Comparison of ENCODE assay signal across 11 cellular contexts in genomic region chr17:17171991-17172939, GRCh38. TPM values are rescaled to one million over a fixed set of nuclear protein-coding genes. Genes with fewer than 3 reads are reported as not detected.
A peak's percentile ranks its signal among the peaks of the same experiment; 100 is the strongest.
DNase-seq lines count a peak whose midpoint lies in the region; ATAC-seq and TF ChIP-seq lines count a peak whose summit lies in the region.
"Had no signal": no experiment of that assay in that cellular context is flagged by ENCODE, and none has a peak within 500 bp of the region (broad histone marks: within the 10 kb centered on the region; RNA-seq: fewer than 3 reads in every experiment).

No MANE protein-coding gene starts in this region.

- H2AFZ ChIP-seq in GM23338 (no peak overlapping the region), neural progenitor cell (replicated peaks) (no peak overlapping the region), hepatocyte (no peak overlapping the region)

- H3K36me3 Mint-ChIP-seq in GM23338 (ENCODE audit: low read depth): peaks cover 30% of the 10 kb centered on the region
- peaks cover 29% of the 10 kb centered on the region for H3K36me3 Mint-ChIP-seq in neural progenitor cell

- H3F3A ChIP-seq in GM23338 (replicated peaks; ENCODE audit: low read depth) (no peaks in the 10 kb centered on the region), neural progenitor cell (ENCODE audit: low read depth) (no peaks in the 10 kb centered on the region)

- H3K79me2 ChIP-seq in GM23338 (replicated peaks; ENCODE audit: insufficient read depth) (no peaks in the 10 kb centered on the region), neural progenitor cell (ENCODE audit: low read depth) (no peaks in the 10 kb centered on the region), hepatocyte (no peaks in the 10 kb centered on the region)

- H3K27me3 ChIP-seq in GM23338 (ENCODE audit: insufficient read depth): no peaks in the 10 kb centered on the region
- H3K27me3 ChIP-seq in NT2/D1 (ENCODE audit: insufficient read depth, insufficient read length): no peaks in the 10 kb centered on the region
- H3K27me3 ChIP-seq in neural progenitor cell: no peaks in the 10 kb centered on the region
- H3K27me3 ChIP-seq in hepatocyte: no peaks in the 10 kb centered on the region
- H3K27me3 ChIP-seq: vagina had no signal

- H3K4me3 ChIP-seq in GM23338 (no peak overlapping the region), NT2/D1 (ENCODE audit: insufficient read length, low read depth) (no peak overlapping the region), neural progenitor cell (no peak overlapping the region), hepatocyte (no peak overlapping the region)
- H3K4me3 ChIP-seq: vagina had no signal

- H4K20me1 ChIP-seq in GM23338 (replicated peaks; ENCODE audit: insufficient read depth) (no peaks in the 10 kb centered on the region; the same call in 1 of the 2 replicates), neural progenitor cell (ENCODE audit: low read depth) (no peaks in the 10 kb centered on the region), hepatocyte (ENCODE audit: insufficient read depth, poor library complexity, severe bottlenecking) (no peaks in the 10 kb centered on the region)

- H3K36me3 ChIP-seq in GM23338 (ENCODE audit: insufficient read depth) (no peaks in the 10 kb centered on the region; the same call in 1 of the 2 replicates), NT2/D1 (ENCODE audit: insufficient read depth, insufficient read length, low read length) (peaks cover 78% of the 10 kb centered on the region), neural progenitor cell (no peaks in the 10 kb centered on the region), hepatocyte (replicated peaks; ENCODE audit: insufficient read depth, low read depth) (no peaks in the 10 kb centered on the region)

- H3K9ac ChIP-seq in NT2/D1 (ENCODE audit: insufficient read length, low read depth) (no peak overlapping the region), neural progenitor cell (no peak overlapping the region)

- H3K9me3 ChIP-seq in NT2/D1 (ENCODE audit: insufficient read depth, low read length) (no peaks in the 10 kb centered on the region), neural progenitor cell (ENCODE audit: low read depth) (no peaks in the 10 kb centered on the region), hepatocyte (ENCODE audit: low read depth) (no peaks in the 10 kb centered on the region)
- H3K9me3 ChIP-seq: vagina had no signal

- ATAC-seq in GM23338: peak; percentile 46
- peak; percentile 27 for ATAC-seq in esophagus mucosa
- no peak for ATAC-seq in GM19467 (IDR thresholded peaks at IDR 0.05; ENCODE audit: unreplicated experiment)
- no peak for ATAC-seq in GM19455 (IDR thresholded peaks at IDR 0.05; ENCODE audit: unreplicated experiment)

- H3K27me3 Mint-ChIP-seq in GM23338 (ENCODE audit: insufficient read depth, low read depth, poor library complexity) (peaks cover 9% of the 10 kb centered on the region), neural progenitor cell (ENCODE audit: insufficient read depth, low read depth) (peaks cover 5% of the 10 kb centered on the region)

- peaks cover 11% of the 10 kb centered on the region for H3K4me1 Mint-ChIP-seq in GM23338
- no peaks in the 10 kb centered on the region for H3K4me1 Mint-ChIP-seq in neural progenitor cell

- no peak overlapping the region for H3K4me2 ChIP-seq in GM23338
- no peak overlapping the region for H3K4me2 ChIP-seq in neural progenitor cell
- no peak overlapping the region for H3K4me2 ChIP-seq in hepatocyte

- DNase-seq in GM23338 (ENCODE audit: low spot score) (peak; percentile 29), NT2/D1 (ENCODE audit: low read depth, low spot score) (peak; percentile 5), neural progenitor cell (ENCODE audit: low spot score) (no peak), hepatocyte (ENCODE audit: low spot score) (no peak)
- DNase-seq: DMS153, midbrain, NCI-H187 treated with DMSO at 0.1 percent for 48 hours had no signal

- H3K9me3 Mint-ChIP-seq in GM23338: no peaks in the 10 kb centered on the region
- no peaks in the 10 kb centered on the region for H3K9me3 Mint-ChIP-seq in neural progenitor cell

- H3K27ac Mint-ChIP-seq in GM23338: no peak overlapping the region
- no peak overlapping the region for H3K27ac Mint-ChIP-seq in neural progenitor cell

- TF ChIP-seq CTCF in GM23338 (conservative IDR thresholded peaks at IDR 0.05; ENCODE audit: low read depth in 2 of 2) (peak; percentile 9 to 28; a peak in 1 of 4 replicates), neural progenitor cell (IDR thresholded peaks at IDR 0.05) (peak; percentile 8), hepatocyte (IDR thresholded peaks at IDR 0.05; ENCODE audit: poor library complexity) (no peak)

- WGBS in hepatocyte (ENCODE audit: low lambda C conversion rate, missing lambda C conversion rate): 87% methylated on average over 26 of the region's 26 CpGs

- H3K27ac ChIP-seq in GM23338 (ENCODE audit: low read depth): no peak overlapping the region
- no peak overlapping the region for H3K27ac ChIP-seq in neural progenitor cell
- H3K27ac ChIP-seq in hepatocyte: no peak overlapping the region
- H3K27ac ChIP-seq: vagina had no signal

- H3K4me1 ChIP-seq in GM23338 (ENCODE audit: insufficient read depth): no peaks in the 10 kb centered on the region
- H3K4me1 ChIP-seq in NT2/D1 (ENCODE audit: insufficient read depth, insufficient read length): peaks cover 15% of the 10 kb centered on the region
- no peaks in the 10 kb centered on the region for H3K4me1 ChIP-seq in neural progenitor cell
- no peaks in the 10 kb centered on the region for H3K4me1 ChIP-seq in hepatocyte (ENCODE audit: insufficient read depth)

- H3K4me3 Mint-ChIP-seq in GM23338 (no peak overlapping the region), neural progenitor cell (no peak overlapping the region)

- H3K9me2 ChIP-seq in GM23338 (ENCODE audit: insufficient read depth) (no peaks in the 10 kb centered on the region), hepatocyte (replicated peaks; ENCODE audit: insufficient read depth) (no peaks in the 10 kb centered on the region)

TF ChIP-seq in GM23338, 12 proteins besides CTCF, POLR2A, EP300 and RAD21 (continues in another document):
- TF ChIP-seq ZNF331 (CRISPR knock-in tag; IDR thresholded peaks at IDR 0.05; ENCODE audit: low read depth): no peak
- no peak for TF ChIP-seq NANOG (IDR thresholded peaks at IDR 0.05; ENCODE audit: borderline replicate concordance)
- no peak for TF ChIP-seq ETS1 (IDR thresholded peaks at IDR 0.05)
- TF ChIP-seq STAT1 (IDR thresholded peaks at IDR 0.05; ENCODE audit: unreplicated experiment): no peak

RNA-seq across cellular contexts. Expression of gene PLD6, which starts 33.9 kb away (rescaled TPM):
- not detected in 2 replicates for total RNA-seq in GM23338 (2014; rRNA removed; shearing (Covaris generic))
- polyA plus RNA-seq in GM23338 (2016; fragmentation: Nextera tagmentation; extraction: Ambion mirVana): 0.16 TPM in 1 of 2 replicates, not detected in the other
- 0.44 TPM for total RNA-seq in esophagus mucosa
- total RNA-seq in neural progenitor cell (ENCODE audit: low replicate concordance): 0.22 and 1.2 TPM in 2 replicates
- 0.24 and 0.97 TPM in 2 replicates for total RNA-seq in hepatocyte
- 0.63 and 0.79 TPM in 2 replicates for polyA plus RNA-seq in hepatocyte

Comparison
In these comparisons a context has a peak if more than half of its experiments do, and no peak if none do; other contexts are left out.
1. ATAC-seq: peak in GM23338 (single experiment) and esophagus mucosa (single experiment); none in GM19467 (single experiment) and GM19455 (single experiment).
2. DNase-seq: peak in GM23338 (single experiment) and NT2/D1 (single experiment); none in neural progenitor cell (single experiment) and hepatocyte (single experiment).